10 cellular contexts compared by ENCODE assay signal in genomic region chr20:3812259-3812681, GRCh38.
DNase-seq lines count a peak whose midpoint lies in the region; ATAC-seq, FAIRE-seq and TF ChIP-seq lines count a peak whose summit lies in the region.
"Had no signal": no experiment of that assay in that cellular context is flagged by ENCODE, and none has a peak within 500 bp of the region (broad histone marks: within the 10 kb centered on the region; RNA-seq: fewer than 3 reads in every experiment).

No MANE protein-coding gene starts in this region.

- H3K36me3 ChIP-seq in KOPT-K1 (ENCODE audit: insufficient read depth, low read length), result no peaks in the 10 kb centered on the region

- peaks cover 73% of the 10 kb centered on the region for H3K4me1 Mint-ChIP-seq in central memory CD8-positive, alpha-beta T cell
- peaks cover 36% of the 10 kb centered on the region for H3K4me1 Mint-ChIP-seq in nephron

- DNase-seq in central memory CD8-positive, alpha-beta T cell (ENCODE audit: low spot score in 2 of 2), result no peak
- DNase-seq in NOMO-1 treated with DMSO at 0.1 percent for 48 hours (lab: John Stamatoyannopoulos, UW; ENCODE audit: unreplicated experiment) (no peak), urothelium cell line (ENCODE audit: low spot score) (no peak), HEK293T (ENCODE audit: extremely low spot score) (no peak), RKO (ENCODE audit: low spot score) (no peak)
- DNase-seq: NCI-H524 treated with DMSO at 0.1 percent for 48 hours had no signal

- ATAC-seq in central memory CD8-positive, alpha-beta T cell (replicated peaks; ENCODE audit: extremely low read depth, poor library complexity, severe bottlenecking), result no peak

- no peaks in the 10 kb centered on the region for H3K9me3 ChIP-seq in KOPT-K1 (ENCODE audit: insufficient read depth, low read length, poor library complexity, severe bottlenecking)

- peak overlapping the region; percentile 89 for H3K4me3 Mint-ChIP-seq in central memory CD8-positive, alpha-beta T cell
- peak overlapping the region in 1 of 3 experiments; percentile 69 for H3K4me3 Mint-ChIP-seq in nephron

- TF ChIP-seq CTCF in 22Rv1 (IDR thresholded peaks at IDR 0.05), result no peak
- TF ChIP-seq CTCF in nephron (IDR thresholded peaks at IDR 0.05; ENCODE audit: unreplicated experiment in 3 of 3), result no peak

- no peaks in the 10 kb centered on the region for H3K27me3 Mint-ChIP-seq in central memory CD8-positive, alpha-beta T cell
- peaks cover 3% of the 10 kb centered on the region for H3K27me3 Mint-ChIP-seq in nephron (ENCODE audit: low read depth)

- POLR2A ChIA-PET in HEK293T (lab: Yijun Ruan, JAX), result interaction anchor here (1.2 to 3.1 kb wide), 2 partner anchors 9 to 43 kb away, joined by 3 to 10 read pairs; partner anchors contain the start of gene AP5S1

- peak overlapping the region; percentile 89 for H3K27ac ChIP-seq in 22Rv1
- H3K27ac ChIP-seq in KOPT-K1 (ENCODE audit: low read depth, low read length, poor library complexity, severe bottlenecking), result peak overlapping the region; percentile 96

- no peak for FAIRE-seq in urothelium cell line (lab: Jason Lieb, UNC)

- CTCF ChIA-PET in HEK293T (lab: Yijun Ruan, JAX), result no interaction called here

- H3K9me3 Mint-ChIP-seq in central memory CD8-positive, alpha-beta T cell, result no peaks in the 10 kb centered on the region
- H3K9me3 Mint-ChIP-seq in nephron, result no peaks in the 10 kb centered on the region

- peak overlapping the region; percentile 96 for H3K27ac Mint-ChIP-seq in central memory CD8-positive, alpha-beta T cell (ENCODE audit: low read depth)
- H3K27ac Mint-ChIP-seq in nephron, result peak overlapping the region; percentile 89 to 100 (median 99)
- H3K27ac Mint-ChIP-seq: progenitor cell of endocrine pancreas had no signal

- peaks cover 13% of the 10 kb centered on the region for H3K36me3 Mint-ChIP-seq in central memory CD8-positive, alpha-beta T cell (ENCODE audit: insufficient read depth)
- H3K36me3 Mint-ChIP-seq in nephron (ENCODE audit: low read depth), result no peaks in the 10 kb centered on the region

TF ChIP-seq in HEK293T, 16 proteins besides CTCF, POLR2A, EP300 and RAD21:
- TF ChIP-seq TARDBP (IDR thresholded peaks at IDR 0.05) (no peak), NFRKB (IDR thresholded peaks at IDR 0.05) (no peak), HDGF (IDR thresholded peaks at IDR 0.05; ENCODE audit: borderline replicate concordance) (no peak), FOXM1 (IDR thresholded peaks at IDR 0.05; ENCODE audit: borderline replicate concordance) (no peak), CTBP1 (IDR thresholded peaks at IDR 0.05; ENCODE audit: borderline replicate concordance) (no peak), ELF4 (IDR thresholded peaks at IDR 0.05) (no peak), BHLHE40 (IDR thresholded peaks at IDR 0.05; ENCODE audit: borderline replicate concordance) (no peak), ZNF384 (IDR thresholded peaks at IDR 0.05) (no peak)
